In genomic region chr2:162768646-162769045, GRCh38 we compare ENCODE assay signal across 14 cellular contexts.
A peak's percentile ranks its signal among the peaks of the same experiment; 100 is the strongest.
DNase-seq lines count a peak whose midpoint lies in the region; ATAC-seq and TF ChIP-seq lines count a peak whose summit lies in the region.
"Had no signal": no experiment of that assay in that cellular context is flagged by ENCODE, and none has a peak within 500 bp of the region (broad histone marks: within the 10 kb centered on the region; RNA-seq: fewer than 3 reads in every experiment).

No MANE protein-coding gene starts in this region.

- H3K27ac Mint-ChIP-seq in activated naive CD4-positive, alpha-beta T cell treated with anti-CD3 and anti-CD28 coated beads, Interleukin-2, amount 50 U/mL, for 24 hours = peak overlapping the region; percentile 33
- H3K27ac Mint-ChIP-seq in endothelial cell (ENCODE audit: unreplicated experiment) = peak overlapping the region; percentile 94
- H3K27ac Mint-ChIP-seq: activated B cell treated with CpG ODN at 0.5 μM for 24 hours; activated T-helper 1 cell treated with anti-CD3 and anti-CD28 coated beads, Interleukin-12 subunit alpha, Interleukin-12 subunit beta, Interleukin-2, Interleukin-4 antibody, amounts not matched to agents 30 ng/mL and 10 ng/mL and 1 ng/mL, durations not matched to agents 14 hours and 24 hours and 36 hours; stimulated activated naive CD8-positive, alpha-beta T cell treated with anti-CD3 and anti-CD28 coated beads, Interleukin-15, amount 100 ng/mL, for 72 hours had no signal

- peaks cover 7% of the 10 kb centered on the region for H3K9me3 Mint-ChIP-seq in activated naive CD4-positive, alpha-beta T cell treated with anti-CD3 and anti-CD28 coated beads, Interleukin-2, amount 50 U/mL, for 24 hours
- H3K9me3 Mint-ChIP-seq in endothelial cell (ENCODE audit: unreplicated experiment) = no peaks in the 10 kb centered on the region
- H3K9me3 Mint-ChIP-seq: activated B cell treated with CpG ODN at 0.5 μM for 24 hours; activated T-helper 1 cell treated with anti-CD3 and anti-CD28 coated beads, Interleukin-12 subunit alpha, Interleukin-12 subunit beta, Interleukin-2, Interleukin-4 antibody, amounts not matched to agents 30 ng/mL and 10 ng/mL and 1 ng/mL, durations not matched to agents 14 hours and 24 hours and 36 hours had no signal

- H3K9ac ChIP-seq in smooth muscle cell (ENCODE audit: low read depth) = no peak overlapping the region

- no peak for DNase-seq in activated naive CD4-positive, alpha-beta T cell treated with Interleukin-2 at 50 U/mL for 16 hours
- DNase-seq in NCI-H510A treated with DMSO at 0.1 percent for 48 hours (lab: John Stamatoyannopoulos, UW) (peak; percentile 85), endothelial cell (ENCODE audit: low spot score) (no peak), cerebellar nuclear complex (lab: John Stamatoyannopoulos, UW) (no peak), smooth muscle cell (lab: John Stamatoyannopoulos, UW; ENCODE audit: unreplicated experiment) (no peak), T1000 (lab: John Stamatoyannopoulos, UW) (no peak)
- DNase-seq: activated B cell treated with CpG ODN at 0.5 μM for 24 hours; islet precursor cell; stimulated activated naive CD8-positive, alpha-beta T cell treated with anti-CD3 and anti-CD28 coated beads, Interleukin-15, amount 100 ng/mL, for 72 hours had no signal

- no peaks in the 10 kb centered on the region for H3K27me3 ChIP-seq in smooth muscle cell (ENCODE audit: low read depth)
- H3K27me3 ChIP-seq: neutrophil had no signal

- H3K4me1 Mint-ChIP-seq in activated naive CD4-positive, alpha-beta T cell treated with anti-CD3 and anti-CD28 coated beads, Interleukin-2, amount 50 U/mL, for 24 hours = no peaks in the 10 kb centered on the region
- peaks cover 6% of the 10 kb centered on the region for H3K4me1 Mint-ChIP-seq in endothelial cell (ENCODE audit: unreplicated experiment)
- H3K4me1 Mint-ChIP-seq: activated B cell treated with CpG ODN at 0.5 μM for 24 hours; central memory CD8-positive, alpha-beta T cell; stimulated activated naive CD8-positive, alpha-beta T cell treated with anti-CD3 and anti-CD28 coated beads, Interleukin-15, amount 100 ng/mL, for 72 hours had no signal

- WGBS in smooth muscle cell (ENCODE audit: low lambda C conversion rate) = 94% methylated on average over 4 of the region's 4 CpGs

- H3K4me1 ChIP-seq in smooth muscle cell (ENCODE audit: low read depth) = no peaks in the 10 kb centered on the region

- H3K27me3 Mint-ChIP-seq in activated naive CD4-positive, alpha-beta T cell treated with anti-CD3 and anti-CD28 coated beads, Interleukin-2, amount 50 U/mL, for 24 hours = no peaks in the 10 kb centered on the region
- H3K27me3 Mint-ChIP-seq in endothelial cell (ENCODE audit: unreplicated experiment) = no peaks in the 10 kb centered on the region
- H3K27me3 Mint-ChIP-seq: activated B cell treated with CpG ODN at 0.5 μM for 24 hours; central memory CD8-positive, alpha-beta T cell; stimulated activated naive CD8-positive, alpha-beta T cell treated with anti-CD3 and anti-CD28 coated beads, Interleukin-15, amount 100 ng/mL, for 72 hours had no signal

- H4K20me1 ChIP-seq in smooth muscle cell (ENCODE audit: low read depth) = no peaks in the 10 kb centered on the region

- no peaks in the 10 kb centered on the region for H3K36me3 Mint-ChIP-seq in activated naive CD4-positive, alpha-beta T cell treated with anti-CD3 and anti-CD28 coated beads, Interleukin-2, amount 50 U/mL, for 24 hours
- H3K36me3 Mint-ChIP-seq in endothelial cell (ENCODE audit: low read depth, unreplicated experiment) = no peaks in the 10 kb centered on the region

- no peaks in the 10 kb centered on the region for H3K79me2 ChIP-seq in smooth muscle cell (ENCODE audit: low read depth)

- no peak overlapping the region for H3K27ac ChIP-seq in smooth muscle cell (ENCODE audit: low read depth)
- H3K27ac ChIP-seq: neutrophil had no signal

- H3K4me2 ChIP-seq in smooth muscle cell = no peak overlapping the region

- no peak overlapping the region for H3K4me3 ChIP-seq in smooth muscle cell

- no peaks in the 10 kb centered on the region for H3K36me3 ChIP-seq in smooth muscle cell (ENCODE audit: low read depth)
- H3K36me3 ChIP-seq: neutrophil had no signal

- no peaks in the 10 kb centered on the region for H3F3A ChIP-seq in smooth muscle cell (ENCODE audit: low read depth)

- ATAC-seq in HG03045 (IDR thresholded peaks at IDR 0.05; ENCODE audit: unreplicated experiment) = no peak
- ATAC-seq: stimulated activated naive CD8-positive, alpha-beta T cell treated with anti-CD3 and anti-CD28 coated beads, Interleukin-15, amount 100 ng/mL, for 72 hours had no signal

- no peak overlapping the region for H2AFZ ChIP-seq in smooth muscle cell (ENCODE audit: low read depth)

- no peak overlapping the region for H3K4me3 Mint-ChIP-seq in activated naive CD4-positive, alpha-beta T cell treated with anti-CD3 and anti-CD28 coated beads, Interleukin-2, amount 50 U/mL, for 24 hours
- H3K4me3 Mint-ChIP-seq in endothelial cell (ENCODE audit: unreplicated experiment) = no peak overlapping the region
- H3K4me3 Mint-ChIP-seq: activated B cell treated with CpG ODN at 0.5 μM for 24 hours; activated T-helper 1 cell treated with anti-CD3 and anti-CD28 coated beads, Interleukin-12 subunit alpha, Interleukin-12 subunit beta, Interleukin-2, Interleukin-4 antibody, amounts not matched to agents 30 ng/mL and 10 ng/mL and 1 ng/mL, durations not matched to agents 14 hours and 24 hours and 36 hours; central memory CD8-positive, alpha-beta T cell; stimulated activated naive CD8-positive, alpha-beta T cell treated with anti-CD3 and anti-CD28 coated beads, Interleukin-15, amount 100 ng/mL, for 72 hours had no signal

- no peaks in the 10 kb centered on the region for H3K9me3 ChIP-seq in smooth muscle cell (replicated peaks; ENCODE audit: low read depth)
- H3K9me3 ChIP-seq: neutrophil had no signal

- TF ChIP-seq CTCF in endothelial cell (IDR thresholded peaks at IDR 0.05; ENCODE audit: unreplicated experiment) = no peak
- no peak for TF ChIP-seq CTCF in smooth muscle cell (IDR thresholded peaks at IDR 0.05; ENCODE audit: borderline replicate concordance, insufficient read depth, poor library complexity, severe bottlenecking)
